23 cellular contexts compared by ENCODE assay signal in genomic region chrX:71846429-71846828, GRCh38.
DNase-seq lines count a peak whose midpoint lies in the region; ATAC-seq, FAIRE-seq and TF ChIP-seq lines count a peak whose summit lies in the region.
"Had no signal": no experiment of that assay in that cellular context is flagged by ENCODE, and none has a peak within 500 bp of the region (broad histone marks: within the 10 kb centered on the region; RNA-seq: fewer than 3 reads in every experiment).

No MANE protein-coding gene starts in this region.

- in situ Hi-C loops in K562 (cut with MboI): no loop called here

- no peaks in the 10 kb centered on the region for H3K9me1 ChIP-seq in K562 (ENCODE audit: control insufficient read depth, insufficient read depth, low read length)

- H2AFZ ChIP-seq in K562 (ENCODE audit: low read depth, low read length): no peak overlapping the region

- DNase-seq in Caco-2 (peak; percentile 15 to 40), HT1080 (ENCODE audit: low read depth) (peak; percentile 55), K562 (ENCODE audit: extremely low read depth in 1 of 4, low spot score in 3 of 4) (no peak), kidney glomerular epithelial cell (lab: John Stamatoyannopoulos, UW) (peak; percentile 0), Peyer's patch (no peak), SKM-1 (lab: John Stamatoyannopoulos, UW; ENCODE audit: unreplicated experiment) (no peak)
- DNase-seq: ACHN; activated gamma-delta T cell treated with Interleukin-2 at 50 U/mL for 16 hours; adrenal gland; DMS153; foreskin melanocyte; NCI-H1105 treated with DMSO at 0.1 percent for 48 hours; NCI-H69; SIG-M5; stimulated activated CD4-positive, alpha-beta T cell treated with anti-CD3 and anti-CD28 coated beads, Interleukin-4, amount 100 ng/mL, for 1 hour; upper lobe of right lung had no signal

- intact Hi-C loops in Caco-2 (cut with micrococcal nuclease; ENCODE audit: unreplicated experiment) (no loop called here), K562 (cut with micrococcal nuclease) (no loop called here)

- H3K9me3 ChIP-seq in Caco-2 (no peaks in the 10 kb centered on the region), K562 (replicated peaks; ENCODE audit: control insufficient read depth, insufficient read depth, low read depth, low read length) (no peaks in the 10 kb centered on the region), Peyer's patch (no peaks in the 10 kb centered on the region)
- H3K9me3 ChIP-seq: adrenal gland, upper lobe of right lung had no signal

- H3K4me2 ChIP-seq in K562 (ENCODE audit: insufficient read depth, low read length): no peak overlapping the region
- H3K4me2 ChIP-seq: KMS-11 had no signal

- FAIRE-seq in K562 (lab: Jason Lieb, UNC): no peak

- H3K4me1 Mint-ChIP-seq in Caco-2 (ENCODE audit: low read depth, unreplicated experiment): no peaks in the 10 kb centered on the region
- H3K4me1 Mint-ChIP-seq: mesothelial cell of epicardium had no signal

- no peak overlapping the region for H3K4me3 Mint-ChIP-seq in Caco-2 (ENCODE audit: unreplicated experiment)
- H3K4me3 Mint-ChIP-seq: mesothelial cell of epicardium; natural killer cell treated with Interleukin-12 subunit alpha and Interleukin-12 subunit beta and Interleukin-15 and Interleukin-18, amount 100 ng/mL, for 72 hours had no signal

- no peaks in the 10 kb centered on the region for H3K36me3 Mint-ChIP-seq in Caco-2 (ENCODE audit: insufficient read depth, unreplicated experiment)
- H3K36me3 Mint-ChIP-seq: mesothelial cell of epicardium; natural killer cell treated with Interleukin-12 subunit alpha and Interleukin-12 subunit beta and Interleukin-15 and Interleukin-18, amount 100 ng/mL, for 72 hours had no signal

- no peaks in the 10 kb centered on the region for H3K27me3 Mint-ChIP-seq in Caco-2 (ENCODE audit: insufficient read depth, unreplicated experiment)

- POLR2A ChIA-PET in Caco-2 (lab: Charles Lee) (no interaction called here), K562 (lab: Yijun Ruan, JAX) (no interaction called here)

- no peak for TF ChIP-seq CTCF in Caco-2 (IDR thresholded peaks at IDR 0.05; ENCODE audit: insufficient read depth in 1 of 2, low read depth in 1 of 2, low read length in 1 of 2, severe bottlenecking in 1 of 2, unreplicated experiment in 1 of 2)
- no peak for TF ChIP-seq CTCF in K562 (IDR thresholded peaks at IDR 0.05 in 2 of 3, conservative IDR thresholded peaks at IDR 0.05 in 1 of 3; ENCODE audit: insufficient read depth in 2 of 3, low read depth in 1 of 3, low read length in 3 of 3)
- TF ChIP-seq CTCF in Peyer's patch (IDR thresholded peaks at IDR 0.05): no peak

- CTCF ChIA-PET in Caco-2 (lab: Charles Lee): no interaction called here
- CTCF ChIA-PET in K562 (lab: Yijun Ruan, JAX; ENCODE audit: low intra/inter-chr PET ratio): no interaction called here

- no peak for TF ChIP-seq EP300 in K562 (IDR thresholded peaks at IDR 0.05; ENCODE audit: low read length)

- ATAC-seq in K562 (no peak), GM18909 (IDR thresholded peaks at IDR 0.05; ENCODE audit: poor library complexity, unreplicated experiment) (no peak), HG02870 (IDR thresholded peaks at IDR 0.05; ENCODE audit: unreplicated experiment) (no peak)
- ATAC-seq: natural killer cell treated with Interleukin-12 subunit alpha and Interleukin-12 subunit beta and Interleukin-15 and Interleukin-18, amount 100 ng/mL, for 72 hours; upper lobe of right lung had no signal

- no peaks in the 10 kb centered on the region for H3K79me2 ChIP-seq in K562 (ENCODE audit: control insufficient read depth, insufficient read depth, low read length)

- H3K36me3 ChIP-seq in Caco-2 (ENCODE audit: control insufficient read depth, insufficient read depth, low read length): no peaks in the 10 kb centered on the region
- H3K36me3 ChIP-seq in K562 (ENCODE audit: control insufficient read depth, insufficient read depth, low read length): no peaks in the 10 kb centered on the region
- H3K36me3 ChIP-seq in Peyer's patch: no peaks in the 10 kb centered on the region
- H3K36me3 ChIP-seq: adrenal gland, upper lobe of right lung had no signal

- WGBS in K562 (ENCODE audit: insufficient coverage, low coverage, missing lambda C conversion rate): no CpG with 5 or more reads among the region's 1 CpG

- no peak overlapping the region for H3K9ac ChIP-seq in K562 (ENCODE audit: insufficient read depth in 1 of 2, low read depth in 2 of 2, low read length in 2 of 2)
- H3K9ac ChIP-seq: KMS-11 had no signal

- H3K27ac ChIP-seq in K562 (ENCODE audit: extremely low read depth, low read depth, low read length) (no peak overlapping the region), Peyer's patch (no peak overlapping the region)
- H3K27ac ChIP-seq: adrenal gland, C4-2B, KMS-11, upper lobe of right lung, VCaP had no signal

- H3K27me3 ChIP-seq in Caco-2 (replicated peaks; ENCODE audit: control insufficient read depth, insufficient read depth, low read length) (no peaks in the 10 kb centered on the region), K562 (ENCODE audit: control insufficient read depth in 2 of 2, insufficient read depth in 2 of 2, low read length in 2 of 2) (peaks cover 0 to 3% of the 10 kb centered on the region in 2 experiments; a peak in 1 of 5 replicates), Peyer's patch (no peaks in the 10 kb centered on the region)
- H3K27me3 ChIP-seq: upper lobe of right lung had no signal

- H3K4me3 ChIP-seq in Caco-2 (ENCODE audit: low read depth, low read length) (no peak overlapping the region), K562 (no peak overlapping the region), Peyer's patch (no peak overlapping the region)
- H3K4me3 ChIP-seq: adrenal gland, upper lobe of right lung had no signal

- no peaks in the 10 kb centered on the region for H4K20me1 ChIP-seq in K562 (replicated peaks; ENCODE audit: control insufficient read depth, insufficient read depth, low read length)

- H3K27ac Mint-ChIP-seq in Caco-2 (ENCODE audit: unreplicated experiment): no peak overlapping the region
- H3K27ac Mint-ChIP-seq: mesothelial cell of epicardium; natural killer cell treated with Interleukin-12 subunit alpha and Interleukin-12 subunit beta and Interleukin-15 and Interleukin-18, amount 100 ng/mL, for 72 hours had no signal

- no peak for TF ChIP-seq POLR2A in K562 (conservative IDR thresholded peaks at IDR 0.05)
- no peak for TF ChIP-seq POLR2A in Peyer's patch (IDR thresholded peaks at IDR 0.05)

- H3K4me1 ChIP-seq in Caco-2: no peaks in the 10 kb centered on the region
- no peaks in the 10 kb centered on the region for H3K4me1 ChIP-seq in K562 (replicated peaks in 1 of 2; ENCODE audit: control insufficient read depth in 2 of 2, insufficient read depth in 2 of 2, low read length in 2 of 2)
- H3K4me1 ChIP-seq in Peyer's patch: no peaks in the 10 kb centered on the region
- H3K4me1 ChIP-seq: adrenal gland, upper lobe of right lung had no signal

- no peaks in the 10 kb centered on the region for H3K9me3 Mint-ChIP-seq in Caco-2 (ENCODE audit: unreplicated experiment)
- H3K9me3 Mint-ChIP-seq: natural killer cell treated with Interleukin-12 subunit alpha and Interleukin-12 subunit beta and Interleukin-15 and Interleukin-18, amount 100 ng/mL, for 72 hours had no signal

- no TSS peak for BruUV-seq in Caco-2 (replicated peaks; lab: Mats Ljungman, UMichigan)
- BruUV-seq in K562 (replicated peaks; lab: Mats Ljungman, UMichigan): no TSS peak

- TF ChIP-seq RAD21 in K562 (CRISPR knock-in tag; conservative IDR thresholded peaks at IDR 0.05 in 1 of 2, IDR thresholded peaks at IDR 0.05 in 1 of 2): no peak

TF ChIP-seq in K562, 482 proteins besides CTCF, POLR2A, EP300 and RAD21:
- TF ChIP-seq FOSL1 (tag; conservative IDR thresholded peaks at IDR 0.05) (peak; percentile 66), CSDE1 (IDR thresholded peaks at IDR 0.05) (no peak)

Comparison
In these comparisons a context has a peak if more than half of its experiments do, and no peak if none do; other contexts are left out.
1. DNase-seq: peak in Caco-2 (2 of 2), HT1080 (single experiment) and kidney glomerular epithelial cell (single experiment); none in K562 (0 of 4), Peyer's patch (0 of 3) and SKM-1 (single experiment).